ENCODE assay signal across 37 cellular contexts in the genomic region with DNA sequence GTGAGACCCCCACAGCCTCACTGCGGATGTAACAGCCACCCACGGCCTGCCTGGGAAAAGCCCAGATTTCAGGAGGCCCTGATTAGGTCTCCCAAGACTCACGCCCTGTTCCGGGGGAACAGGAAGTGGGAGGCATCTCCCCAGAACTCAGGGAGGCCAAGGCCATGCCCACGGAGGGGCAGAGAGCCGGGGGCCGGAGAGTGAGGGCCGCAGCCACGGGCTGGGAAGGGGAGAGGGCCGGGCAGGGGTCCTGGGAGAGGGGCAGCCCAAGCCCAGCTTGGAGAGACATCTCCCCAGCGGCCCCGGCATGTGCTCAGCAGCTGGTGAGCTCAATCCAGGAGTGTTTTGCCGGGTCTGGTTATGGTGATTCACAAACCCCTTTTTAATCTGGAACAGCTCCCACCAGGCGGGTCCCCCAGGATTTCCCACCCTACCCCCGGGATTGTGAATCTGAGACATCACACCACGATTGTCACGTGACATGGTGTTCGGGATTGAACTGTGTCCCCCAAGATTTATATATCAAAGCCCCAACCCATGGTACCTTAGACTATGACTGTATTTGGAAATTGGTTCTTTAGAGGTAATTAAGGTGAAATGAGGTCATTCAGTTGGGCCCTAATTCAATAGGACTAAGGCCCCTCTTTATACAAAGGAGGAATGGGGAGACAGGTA. TPM values are rescaled to one million over a fixed set of nuclear protein-coding genes. Genes with fewer than 3 reads are reported as not detected.
"Had no signal": no experiment of that assay in that cellular context is flagged by ENCODE, and none has a peak within 500 bp of the region (broad histone marks: within the 10 kb centered on the region; RNA-seq: fewer than 3 reads in every experiment).

No MANE protein-coding gene starts in this region.

- H3K9me3 ChIP-seq: adrenal gland had no signal

- ATAC-seq: activated CD8-positive, alpha-beta T cell treated with anti-CD3 and anti-CD28 coated beads for 36 hours; activated naive CD4-positive, alpha-beta T cell treated with anti-CD3 and anti-CD28 coated beads, Interleukin-2, amount 50 U/mL, for 72 hours; activated T-cell treated with anti-CD3 and anti-CD28 coated beads, Interleukin-2, amount 50 U/mL, for 4 hours; activated T-cell treated with anti-CD3 and anti-CD28 coated beads, Interleukin-2, amount 50 U/mL, for 72 hours; activated T-helper 17 cell treated with anti-CD3 and anti-CD28 coated beads, Interleukin-2, amount 50 U/mL, for 72 hours; T-cell; T-helper 17 cell had no signal

- H3K27me3 ChIP-seq: adrenal gland, ascending aorta, cardiac muscle cell had no signal

- H3K36me3 ChIP-seq: adrenal gland, ascending aorta, cardiac muscle cell had no signal

- H3K4me1 ChIP-seq: adrenal gland, ascending aorta had no signal

- FAIRE-seq: bronchial epithelial cell, TTC549 had no signal

- H3K27ac ChIP-seq: adrenal gland, ascending aorta, cardiac muscle cell, VCaP had no signal

- H3K4me3 ChIP-seq: adrenal gland, ascending aorta, cardiac muscle cell had no signal

- DNase-seq: activated B cell treated with CpG ODN at 0.5 μM for 24 hours; activated CD4-positive, alpha-beta memory T cell treated with anti-CD3 and anti-CD28 coated beads for 36 hours; activated CD4-positive, alpha-beta T cell treated with anti-CD3 and anti-CD28 coated beads for 4 hours; activated CD4-positive, alpha-beta T cell treated with anti-CD3 and anti-CD28 coated beads, Interleukin-2, amount 10 ng/mL, durations not matched to agents 24 days and 14 days; activated CD4-positive, alpha-beta T cell treated with anti-CD3 and anti-CD28 coated beads, Interleukin-2, amount 50 U/mL, for 1 hour; activated CD4-positive, alpha-beta T cell treated with anti-CD3 and anti-CD28 coated beads, Interleukin-2, amount 50 U/mL, for 4 hours; activated CD4-positive, CD25-positive, alpha-beta regulatory T cell treated with anti-CD3 and anti-CD28 coated beads, Interleukin-2, amount 50 U/mL, for 72 hours; activated CD8-positive, alpha-beta memory T cell treated with anti-CD3 and anti-CD28 coated beads, Interleukin-2, amount 50 U/mL, for 4 hours; activated CD8-positive, alpha-beta T cell treated with anti-CD3 and anti-CD28 coated beads for 36 hours; activated effector memory CD4-positive, alpha-beta T cell treated with anti-CD3 and anti-CD28 coated beads, Interleukin-2, amount 50 U/mL, for 16 hours; activated naive CD4-positive, alpha-beta T cell treated with anti-CD3 and anti-CD28 coated beads, Interleukin-2, amount 10 ng/mL, durations not matched to agents 7 days and 5 days; activated naive CD4-positive, alpha-beta T cell treated with Interleukin-2 at 50 U/mL for 16 hours; activated naive CD8-positive, alpha-beta T cell treated with anti-CD3 and anti-CD28 coated beads for 36 hours; activated T-cell treated with anti-CD3 and anti-CD28 coated beads for 4 hours; activated T-cell treated with anti-CD3 and anti-CD28 coated beads, Interleukin-2, amount 50 U/mL, for 1 hour; activated T-cell treated with anti-CD3 and anti-CD28 coated beads, Interleukin-2, amount 50 U/mL, for 4 hours; activated T-cell treated with anti-CD3 and anti-CD28 coated beads, Interleukin-2, amount 50 U/mL, for 72 hours; adrenal gland; amniotic stem cell; anterior cingulate cortex; caudate nucleus; cerebellar nuclear complex; T-cell; T-helper 17 cell; T-helper 9 cell had no signal

RNA-seq across cellular contexts. Expression of gene KCNT1, which starts 26.6 kb away (rescaled TPM):
- total RNA-seq: activated B cell treated with CpG ODN at 0.5 μM for 24 hours; activated CD4-positive, alpha-beta memory T cell treated with anti-CD3 and anti-CD28 coated beads for 36 hours; activated CD4-positive, alpha-beta T cell treated with anti-CD3 and anti-CD28 coated beads, Interleukin-2, amount 10 ng/mL, durations not matched to agents 24 days and 14 days; activated CD8-positive, alpha-beta memory T cell treated with anti-CD3 and anti-CD28 coated beads for 36 hours; activated CD8-positive, alpha-beta T cell treated with anti-CD3 and anti-CD28 coated beads for 36 hours; activated naive CD4-positive, alpha-beta T cell treated with anti-CD3 and anti-CD28 coated beads, Interleukin-2, amount 50 U/mL, for 72 hours; activated naive CD8-positive, alpha-beta T cell treated with anti-CD3 and anti-CD28 coated beads for 36 hours; activated T-cell treated with anti-CD3 and anti-CD28 coated beads, Interleukin-2, amount 50 U/mL, for 72 hours; activated T-helper 1 cell treated with anti-CD3 and anti-CD28 coated beads, Interleukin-12 subunit alpha, Interleukin-12 subunit beta, Interleukin-2, Interleukin-4 antibody, amounts not matched to agents 30 ng/mL and 10 ng/mL and 1 ng/mL, durations not matched to agents 14 hours and 24 hours and 36 hours; activated T-helper 17 cell treated with anti-CD3 and anti-CD28 coated beads, Interleukin-2, amount 50 U/mL, for 72 hours; ascending aorta; bronchial epithelial cell; chondrocyte; T-helper 1 cell treated with Interleukin-12 subunit alpha and Interleukin-12 subunit beta and Interleukin-4 antibody, amounts not matched to agents 30 ng/mL and 1 ng/mL, for 36 hours; T-helper 2 cell treated with Interferon-gamma antibody and Interleukin-4, amounts not matched to agents 100 ng/mL and 5 ng/mL, for 36 hours had no signal

RNA-seq across cellular contexts. Expression of gene SOHLH1, which starts 29.3 kb away (rescaled TPM):
- total RNA-seq: activated B cell treated with CpG ODN at 0.5 μM for 24 hours; activated CD4-positive, alpha-beta memory T cell treated with anti-CD3 and anti-CD28 coated beads for 36 hours; activated CD4-positive, alpha-beta T cell treated with anti-CD3 and anti-CD28 coated beads, Interleukin-2, amount 10 ng/mL, durations not matched to agents 24 days and 14 days; activated CD8-positive, alpha-beta memory T cell treated with anti-CD3 and anti-CD28 coated beads for 36 hours; activated CD8-positive, alpha-beta T cell treated with anti-CD3 and anti-CD28 coated beads for 36 hours; activated naive CD4-positive, alpha-beta T cell treated with anti-CD3 and anti-CD28 coated beads, Interleukin-2, amount 50 U/mL, for 72 hours; activated naive CD8-positive, alpha-beta T cell treated with anti-CD3 and anti-CD28 coated beads for 36 hours; activated T-cell treated with anti-CD3 and anti-CD28 coated beads, Interleukin-2, amount 50 U/mL, for 4 hours; activated T-cell treated with anti-CD3 and anti-CD28 coated beads, Interleukin-2, amount 50 U/mL, for 72 hours; activated T-helper 1 cell treated with anti-CD3 and anti-CD28 coated beads, Interleukin-12 subunit alpha, Interleukin-12 subunit beta, Interleukin-2, Interleukin-4 antibody, amounts not matched to agents 30 ng/mL and 10 ng/mL and 1 ng/mL, durations not matched to agents 14 hours and 24 hours and 36 hours; activated T-helper 17 cell treated with anti-CD3 and anti-CD28 coated beads, Interleukin-2, amount 50 U/mL, for 72 hours; adrenal gland; ascending aorta; bronchial epithelial cell; cardiac muscle cell; chondrocyte; T-cell; T-helper 1 cell treated with Interleukin-12 subunit alpha and Interleukin-12 subunit beta and Interleukin-4 antibody, amounts not matched to agents 30 ng/mL and 1 ng/mL, for 36 hours; T-helper 17 cell; T-helper 2 cell treated with Interferon-gamma antibody and Interleukin-4, amounts not matched to agents 100 ng/mL and 5 ng/mL, for 36 hours had no signal
- polyA plus RNA-seq: adrenal gland, cardiac muscle cell had no signal
